In the genomic region with DNA sequence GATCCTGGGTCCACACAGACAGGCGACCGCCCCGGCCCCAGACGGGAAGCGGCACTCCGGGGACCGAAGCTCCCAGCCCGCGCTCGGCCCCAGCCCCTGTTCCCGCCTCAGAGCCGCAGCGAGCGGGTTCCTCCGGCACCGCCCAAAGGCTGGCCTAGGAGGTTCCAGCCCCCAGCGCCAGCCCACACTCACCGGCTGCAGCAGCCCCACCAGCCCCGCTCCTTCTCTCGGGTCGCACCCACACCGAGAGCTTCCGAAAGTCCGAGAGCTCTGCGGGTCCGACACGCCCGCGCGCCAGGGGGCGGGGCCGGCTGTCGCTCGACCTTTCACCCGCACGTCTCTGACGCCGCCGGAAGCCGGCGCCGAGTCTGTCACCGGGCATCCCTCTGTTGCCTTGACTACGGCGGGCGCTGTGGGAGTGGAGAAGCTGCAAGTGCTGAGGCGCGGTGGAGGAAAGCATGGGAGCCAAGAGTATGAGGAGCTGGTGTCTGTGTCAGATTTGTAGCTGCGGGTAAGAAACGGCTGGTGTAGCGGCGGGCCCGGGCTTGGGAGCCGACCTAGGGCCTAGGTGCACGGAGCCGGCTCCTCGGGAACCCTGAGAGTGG, we compare ENCODE assay signal across 8 cellular contexts. TPM values are rescaled to one million over a fixed set of nuclear protein-coding genes. Genes with fewer than 3 reads are reported as not detected.
DNase-seq lines count a peak whose midpoint lies in the region; ATAC-seq, FAIRE-seq and TF ChIP-seq lines count a peak whose summit lies in the region.

A gene (minus strand): TSS at position 313 of the 605 bp plus-strand sequence. CDS start 956 bp downstream, outside the sequence.
A gene with protein sequence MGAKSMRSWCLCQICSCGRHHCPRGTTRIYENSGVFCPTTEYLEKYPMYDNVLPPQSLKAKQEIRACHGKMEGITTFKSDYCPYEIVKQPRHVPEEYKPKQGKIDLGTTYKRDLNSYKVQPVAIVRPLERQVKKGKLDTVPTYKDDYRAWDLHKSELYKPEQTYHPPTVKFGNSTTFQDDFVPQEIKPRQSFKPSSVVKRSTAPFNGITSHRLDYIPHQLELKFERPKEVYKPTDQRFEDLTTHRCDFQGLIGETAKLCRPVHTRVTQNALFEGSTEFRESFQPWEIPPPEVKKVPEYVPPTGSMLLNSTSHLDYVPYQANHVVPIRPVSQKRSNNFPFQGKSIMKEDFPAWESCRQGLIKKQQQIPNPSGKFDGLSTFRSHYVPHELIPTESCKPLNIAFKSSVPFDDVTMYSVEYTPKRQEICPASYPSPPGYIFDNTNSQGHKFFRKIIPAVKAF (plus strand): TSS at position 397 of the 605 bp plus-strand sequence. CDS start 62 bp downstream, at position 459.

- peaks cover 15% of the 10 kb centered on the region for H3K36me3 Mint-ChIP-seq in T-cell

- ATAC-seq in HG02798 (IDR thresholded peaks at IDR 0.05; ENCODE audit: poor library complexity, unreplicated experiment): peak; percentile 97
- peak; percentile 97 to 98 (median 98) for ATAC-seq in T-cell (replicated peaks in 1 of 4)
- ATAC-seq in left ventricle myocardium superior: peak; percentile 99
- ATAC-seq in psoas muscle: peak; percentile 96 to 99 (median 98)

- H3K27ac ChIP-seq in psoas muscle (peak within 1 kb of the TSS; percentile 88), uterus (peak within 1 kb of the TSS; percentile 36 to 56)

- TF ChIP-seq CTCF in psoas muscle (IDR thresholded peaks at IDR 0.05): no peak
- TF ChIP-seq CTCF in uterus (IDR thresholded peaks at IDR 0.05): no peak

- H3K4me3 Mint-ChIP-seq in T-cell: peak within 1 kb of the TSS; percentile 89 to 94 (median 92)

- H3K4me3 ChIP-seq in psoas muscle: peak within 1 kb of the TSS; percentile 98
- peak within 1 kb of the TSS; percentile 55 to 56 for H3K4me3 ChIP-seq in uterus

- peaks cover 32 to 51% (median 33%) of the 10 kb centered on the region in 3 donors for H3K4me1 Mint-ChIP-seq in T-cell

- peak; percentile 77 for DNase-seq in GM12892 (ENCODE audit: insufficient read length)
- DNase-seq in NCI-H1417 treated with DMSO at 0.1 percent for 48 hours (lab: John Stamatoyannopoulos, UW): peak; percentile 40
- peak; percentile 72 to 95 (median 87) for DNase-seq in T-cell
- DNase-seq in amygdala (lab: John Stamatoyannopoulos, UW): peak; percentile 39 to 96 (median 84)
- peak; percentile 95 for DNase-seq in left ventricle myocardium superior
- DNase-seq in psoas muscle: peak; percentile 90 to 95
- DNase-seq in uterus: peak; percentile 82 to 86

- CTCF ChIA-PET in T-cell (lab: Charles Lee): interaction anchor here in 1 of 2 donors (1.0 kb wide), 1 partner anchor 22 kb away, joined by 3 read pairs; no protein-coding TSS in a partner anchor

- WGBS in psoas muscle, 3 donors: 0% methylated on average over 45 to 57 of the region's 57 CpGs

- H3K27me3 Mint-ChIP-seq in T-cell: no peaks in the 10 kb centered on the region

- FAIRE-seq in GM12892 (lab: Jason Lieb, UNC): peak; percentile 92

- intact Hi-C loops in left ventricle myocardium superior (cut with micrococcal nuclease) (no loop called here), psoas muscle (cut with DNase I) (no loop called here), uterus (cut with DNase I; ENCODE audit: low total_unique reads) (no loop called here)

- H3K27me3 ChIP-seq in psoas muscle (ENCODE audit: insufficient read depth in 3 of 3, low read length in 2 of 3) (no peaks in the 10 kb centered on the region), uterus (no peaks in the 10 kb centered on the region)

- no peaks in the 10 kb centered on the region for H3K9me3 Mint-ChIP-seq in T-cell

- H3K27ac Mint-ChIP-seq in T-cell: peak within 1 kb of the TSS; percentile 72 to 88

- POLR2A ChIA-PET in T-cell (lab: Charles Lee): interaction anchor here (0.6 to 0.7 kb wide), 3 partner anchors 24 to 1388 kb away, joined by 3 read pairs; no protein-coding TSS in a partner anchor

- peaks cover 21% of the 10 kb centered on the region for H3K4me1 ChIP-seq in psoas muscle
- H3K4me1 ChIP-seq in uterus: peaks cover 0 to 5% of the 10 kb centered on the region in 2 donors

- H3K9me3 ChIP-seq in psoas muscle (no peaks in the 10 kb centered on the region), uterus (no peaks in the 10 kb centered on the region)

- H3K36me3 ChIP-seq in psoas muscle (ENCODE audit: insufficient read depth in 1 of 2, low read depth in 1 of 2): peaks cover 0 to 24% of the 10 kb centered on the region in 2 donors
- H3K36me3 ChIP-seq in uterus: no peaks in the 10 kb centered on the region

- peak; percentile 70; the same call in 1 of the 2 replicates for TF ChIP-seq POLR2A in GM12892 (IDR thresholded peaks at IDR 0.05; ENCODE audit: low read depth, low read length)
- peak in 1 of 2 donors; percentile 32 for TF ChIP-seq POLR2A in uterus (IDR thresholded peaks at IDR 0.05)

RNA-seq across cellular contexts. Expression of the first gene that starts in this region (rescaled TPM):
- 14.9 TPM for polyA plus RNA-seq in GM12892 (2012; ENCODE audit: missing spikeins)
- 10 to 100 TPM; 16.5 to 22.0 (median 20.1) TPM for total RNA-seq in T-cell
- total RNA-seq in left ventricle myocardium superior: 17.6 TPM
- total RNA-seq in psoas muscle: 10 to 100 TPM; 11.5 to 19.7 (median 13.8) TPM
- 10 to 100 TPM in 2 of 3 donors, 1 to 10 TPM in 1; 9.2 to 13.4 (median 10.5) TPM for polyA plus RNA-seq in psoas muscle
- total RNA-seq in uterus: 10 to 100 TPM in 3 of 4 donors, 1 to 10 TPM in 1; 2.8 to 28.3 (median 16.0) TPM

RNA-seq across cellular contexts. Expression of the second gene that starts in this region (rescaled TPM):
- polyA plus RNA-seq in GM12892 (2012; ENCODE audit: missing spikeins): 0.68 TPM
- total RNA-seq in T-cell: 10 to 100 TPM in 1 of 5 donors, 1 to 10 TPM in 3, under 1 TPM in 1; 0.56 to 19.6 (median 2.1) TPM
- 2.6 TPM for total RNA-seq in left ventricle myocardium superior
- 1 to 10 TPM in 3 of 4 donors, not detected in 1; 1.6 to 4.2 (median 1.9) TPM for total RNA-seq in psoas muscle
- polyA plus RNA-seq in psoas muscle: 1 to 10 TPM in 1 of 3 donors, under 1 TPM in 2; 0.40 to 4.3 (median 0.80) TPM
- total RNA-seq in uterus: 10 to 100 TPM in 2 of 4 donors, under 1 TPM in 2; 0.26 to 10.4 (median 5.2) TPM

Comparison
In these comparisons a context has a peak if more than half of its experiments do, and no peak if none do; other contexts are left out.
1. Peak in every context shown above with its lines: DNase-seq, ATAC-seq, H3K4me3 ChIP-seq and H3K27ac ChIP-seq.
2. DNase-seq: peak in every context shown above with its lines; median percentile 95 in left ventricle myocardium superior; 92 in psoas muscle; 87 in T-cell; 84 in amygdala; 84 in uterus; 77 in GM12892; 40 in NCI-H1417 treated with DMSO at 0.1 percent for 48 hours.